In genomic region chr10:58920655-58921003, GRCh38 we compare ENCODE assay signal across 19 cellular contexts.
DNase-seq lines count a peak whose midpoint lies in the region; ATAC-seq and TF ChIP-seq lines count a peak whose summit lies in the region.
"Had no signal": no experiment of that assay in that cellular context is flagged by ENCODE, and none has a peak within 500 bp of the region (broad histone marks: within the 10 kb centered on the region; RNA-seq: fewer than 3 reads in every experiment).

No MANE protein-coding gene starts in this region.

- DNase-seq in PC-3: peak; percentile 79
- DNase-seq in epithelial cell of esophagus (ENCODE audit: low read depth): peak; percentile 52
- no peak for DNase-seq in neural progenitor cell (ENCODE audit: low spot score)
- no peak for DNase-seq in AML-193 (lab: John Stamatoyannopoulos, UW)
- DNase-seq in Caco-2: no peak
- no peak for DNase-seq in NCI-H187 (lab: John Stamatoyannopoulos, UW)
- DNase-seq: activated B cell treated with CpG ODN at 0.5 μM for 24 hours; activated T-cell treated with anti-CD3 and anti-CD28 coated beads, Interleukin-2, amount 50 U/mL, for 48 hours; DMS79; NCI-H1092; NCI-H510A treated with DMSO at 0.1 percent for 48 hours; SHP77 treated with DMSO at 0.1 percent for 48 hours; T-helper 17 cell; testis had no signal

- H3K9me3 Mint-ChIP-seq in neural progenitor cell (no peaks in the 10 kb centered on the region), Caco-2 (ENCODE audit: unreplicated experiment) (no peaks in the 10 kb centered on the region)
- H3K9me3 Mint-ChIP-seq: activated B cell treated with CpG ODN at 0.5 μM for 24 hours; activated naive CD4-positive, alpha-beta T cell treated with anti-CD3 and anti-CD28 coated beads, Interleukin-2, amount 50 U/mL, for 24 hours; memory B cell; natural killer cell treated with Interleukin-12 subunit alpha and Interleukin-12 subunit beta and Interleukin-15 and Interleukin-18, amount 100 ng/mL, for 72 hours had no signal

- intact Hi-C loops in PC-3 (cut with micrococcal nuclease) (no loop called here), Caco-2 (cut with micrococcal nuclease; ENCODE audit: unreplicated experiment) (no loop called here)

- H3K27ac Mint-ChIP-seq in neural progenitor cell: peak overlapping the region; percentile 44
- no peak overlapping the region for H3K27ac Mint-ChIP-seq in Caco-2 (ENCODE audit: unreplicated experiment)
- H3K27ac Mint-ChIP-seq: activated B cell treated with CpG ODN at 0.5 μM for 24 hours; activated naive CD4-positive, alpha-beta T cell treated with anti-CD3 and anti-CD28 coated beads, Interleukin-2, amount 50 U/mL, for 24 hours; memory B cell; natural killer cell treated with Interleukin-12 subunit alpha and Interleukin-12 subunit beta and Interleukin-15 and Interleukin-18, amount 100 ng/mL, for 72 hours; T-helper 17 cell had no signal

- no peak overlapping the region for H3K4me3 ChIP-seq in BLaER1 treated with 17β-estradiol and CSF1 and Interleukin-3, amounts not matched to agents 10 nM and 100 nM
- H3K4me3 ChIP-seq in PC-3 (ENCODE audit: low read length) (peak overlapping the region; percentile 37; the same call in 1 of the 2 replicates), epithelial cell of esophagus (ENCODE audit: low read length) (no peak overlapping the region), neural progenitor cell (no peak overlapping the region), Caco-2 (ENCODE audit: low read depth, low read length) (no peak overlapping the region)
- H3K4me3 ChIP-seq: testis had no signal

- H3K36me3 ChIP-seq in BLaER1 treated with 17β-estradiol and CSF1 and Interleukin-3, amounts not matched to agents 10 nM and 100 nM: no peaks in the 10 kb centered on the region
- no peaks in the 10 kb centered on the region for H3K36me3 ChIP-seq in PC-3 (ENCODE audit: low read depth, low read length)
- no peaks in the 10 kb centered on the region for H3K36me3 ChIP-seq in neural progenitor cell
- no peaks in the 10 kb centered on the region for H3K36me3 ChIP-seq in Caco-2 (ENCODE audit: control insufficient read depth, insufficient read depth, low read length)

- H3K4me1 Mint-ChIP-seq in neural progenitor cell (peaks cover 26% of the 10 kb centered on the region), Caco-2 (ENCODE audit: low read depth, unreplicated experiment) (no peaks in the 10 kb centered on the region)
- H3K4me1 Mint-ChIP-seq: activated B cell treated with CpG ODN at 0.5 μM for 24 hours; activated naive CD4-positive, alpha-beta T cell treated with anti-CD3 and anti-CD28 coated beads, Interleukin-2, amount 50 U/mL, for 24 hours; memory B cell; T-helper 17 cell had no signal

- no peak overlapping the region for H2AFZ ChIP-seq in PC-3 (ENCODE audit: low read length)
- H2AFZ ChIP-seq in neural progenitor cell (replicated peaks): no peak overlapping the region

- peak overlapping the region in 7 of 11 experiments; percentile 4 to 54 (median 10); a peak in 8 of 22 replicates for H3K4me2 ChIP-seq in BLaER1 treated with 17β-estradiol and CSF1 and Interleukin-3, amounts not matched to agents 10 nM and 100 nM
- H3K4me2 ChIP-seq in PC-3 (ENCODE audit: low read length) (peak overlapping the region; percentile 77), neural progenitor cell (peak overlapping the region; percentile 5)

- H3K4me3 Mint-ChIP-seq in neural progenitor cell (no peak overlapping the region), Caco-2 (ENCODE audit: unreplicated experiment) (no peak overlapping the region)
- H3K4me3 Mint-ChIP-seq: activated B cell treated with CpG ODN at 0.5 μM for 24 hours; activated naive CD4-positive, alpha-beta T cell treated with anti-CD3 and anti-CD28 coated beads, Interleukin-2, amount 50 U/mL, for 24 hours; memory B cell; natural killer cell treated with Interleukin-12 subunit alpha and Interleukin-12 subunit beta and Interleukin-15 and Interleukin-18, amount 100 ng/mL, for 72 hours; T-helper 17 cell had no signal

- no peak overlapping the region for H3K27ac ChIP-seq in BLaER1 treated with 17β-estradiol and CSF1 and Interleukin-3, amounts not matched to agents 10 nM and 100 nM
- peak overlapping the region; percentile 94 for H3K27ac ChIP-seq in PC-3 (ENCODE audit: low read length)
- H3K27ac ChIP-seq in neural progenitor cell: no peak overlapping the region
- H3K27ac ChIP-seq: testis had no signal

- POLR2A ChIA-PET in PC-3 (lab: Charles Lee; ENCODE audit: unreplicated experiment): interaction anchor here (0.6 kb wide), 1 partner anchor 98 kb away, joined by 5 read pairs; no protein-coding TSS in a partner anchor
- POLR2A ChIA-PET in Caco-2 (lab: Charles Lee): no interaction called here

- H3K27me3 Mint-ChIP-seq in neural progenitor cell (ENCODE audit: insufficient read depth, low read depth) (no peaks in the 10 kb centered on the region), Caco-2 (ENCODE audit: insufficient read depth, unreplicated experiment) (no peaks in the 10 kb centered on the region)
- H3K27me3 Mint-ChIP-seq: activated B cell treated with CpG ODN at 0.5 μM for 24 hours, memory B cell had no signal

- CTCF ChIA-PET in PC-3 (lab: Charles Lee): no interaction called here
- CTCF ChIA-PET in Caco-2 (lab: Charles Lee): no interaction called here

- H3K9me2 ChIP-seq in PC-3 (replicated peaks; ENCODE audit: low read length): no peaks in the 10 kb centered on the region

- H3K27me3 ChIP-seq in BLaER1 treated with 17β-estradiol and CSF1 and Interleukin-3, amounts not matched to agents 10 nM and 100 nM: no peaks in the 10 kb centered on the region
- H3K27me3 ChIP-seq in PC-3 (ENCODE audit: low read length) (no peaks in the 10 kb centered on the region), neural progenitor cell (no peaks in the 10 kb centered on the region), Caco-2 (replicated peaks; ENCODE audit: control insufficient read depth, insufficient read depth, low read length) (no peaks in the 10 kb centered on the region)
- H3K27me3 ChIP-seq: testis had no signal

- no peak for TF ChIP-seq CTCF in PC-3 (conservative IDR thresholded peaks at IDR 0.05; ENCODE audit: low read depth, low read length)
- no peak for TF ChIP-seq CTCF in epithelial cell of esophagus (IDR thresholded peaks at IDR 0.05; ENCODE audit: insufficient read depth, low read depth, low read length, missing control alignments)
- TF ChIP-seq CTCF in neural progenitor cell (IDR thresholded peaks at IDR 0.05): no peak
- TF ChIP-seq CTCF in Caco-2 (IDR thresholded peaks at IDR 0.05; ENCODE audit: insufficient read depth in 1 of 2, low read depth in 1 of 2, low read length in 1 of 2, severe bottlenecking in 1 of 2, unreplicated experiment in 1 of 2): no peak

- H3K4me1 ChIP-seq in BLaER1 treated with 17β-estradiol and CSF1 and Interleukin-3, amounts not matched to agents 10 nM and 100 nM: peaks cover 0 to 17% (median 5%) of the 10 kb centered on the region in 10 experiments; a peak in 8 of 20 replicates
- H3K4me1 ChIP-seq in PC-3 (ENCODE audit: insufficient read depth, low read length): peaks cover 29% of the 10 kb centered on the region
- peaks cover 22% of the 10 kb centered on the region for H3K4me1 ChIP-seq in neural progenitor cell
- 0 out of 2 replicates have a peak, but pooled peaks cover 5% of the 10 kb centered on the region for H3K4me1 ChIP-seq in Caco-2

- H3K79me2 ChIP-seq in PC-3 (ENCODE audit: low read length) (no peaks in the 10 kb centered on the region), neural progenitor cell (ENCODE audit: low read depth) (no peaks in the 10 kb centered on the region)

- peaks cover 4% of the 10 kb centered on the region for H3F3A ChIP-seq in PC-3 (ENCODE audit: low read length, unreplicated experiment)
- peaks cover 16% of the 10 kb centered on the region for H3F3A ChIP-seq in neural progenitor cell (ENCODE audit: low read depth)

- no peak overlapping the region for H3K9ac ChIP-seq in BLaER1 treated with 17β-estradiol and CSF1 and Interleukin-3, amounts not matched to agents 10 nM and 100 nM
- H3K9ac ChIP-seq in PC-3 (ENCODE audit: low read length): peak overlapping the region; percentile 56
- no peak overlapping the region for H3K9ac ChIP-seq in neural progenitor cell

- ATAC-seq in PC-3: peak; percentile 43
- ATAC-seq in GM18511 (IDR thresholded peaks at IDR 0.05; ENCODE audit: unreplicated experiment): no peak
- ATAC-seq: natural killer cell treated with Interleukin-12 subunit alpha and Interleukin-12 subunit beta and Interleukin-15 and Interleukin-18, amount 100 ng/mL, for 72 hours; T-helper 17 cell had no signal

- H3K9me3 ChIP-seq in BLaER1 treated with 17β-estradiol and CSF1 and Interleukin-3, amounts not matched to agents 10 nM and 100 nM (replicated peaks in 1 of 11): no peaks in the 10 kb centered on the region
- H3K9me3 ChIP-seq in PC-3 (ENCODE audit: low read length) (no peaks in the 10 kb centered on the region), neural progenitor cell (ENCODE audit: low read depth) (no peaks in the 10 kb centered on the region), Caco-2 (peaks cover 3% of the 10 kb centered on the region; the same call in 1 of the 2 replicates)
- H3K9me3 ChIP-seq: testis had no signal

- no TSS peak for BruUV-seq in PC-3 (replicated peaks; lab: Mats Ljungman, UMichigan)
- BruUV-seq in Caco-2 (replicated peaks; lab: Mats Ljungman, UMichigan): no TSS peak

- H4K20me1 ChIP-seq in BLaER1 treated with 17β-estradiol and CSF1 and Interleukin-3, amounts not matched to agents 10 nM and 100 nM: no peaks in the 10 kb centered on the region
- H4K20me1 ChIP-seq in PC-3 (ENCODE audit: low read length) (no peaks in the 10 kb centered on the region), neural progenitor cell (ENCODE audit: low read depth) (no peaks in the 10 kb centered on the region)

- H3K36me3 Mint-ChIP-seq in neural progenitor cell (no peaks in the 10 kb centered on the region), Caco-2 (ENCODE audit: insufficient read depth, unreplicated experiment) (no peaks in the 10 kb centered on the region)
- H3K36me3 Mint-ChIP-seq: activated naive CD4-positive, alpha-beta T cell treated with anti-CD3 and anti-CD28 coated beads, Interleukin-2, amount 50 U/mL, for 24 hours; memory B cell; natural killer cell treated with Interleukin-12 subunit alpha and Interleukin-12 subunit beta and Interleukin-15 and Interleukin-18, amount 100 ng/mL, for 72 hours had no signal

Comparison
In these comparisons a context has a peak if more than half of its experiments do, and no peak if none do; other contexts are left out.
1. H3K4me2 ChIP-seq: peak in every context shown above with its lines; median percentile 77 in PC-3; 10 in BLaER1 treated with 17β-estradiol and CSF1 and Interleukin-3, amounts not matched to agents 10 nM and 100 nM; 5 in neural progenitor cell.
2. DNase-seq: peak in PC-3 (single experiment) and epithelial cell of esophagus (single experiment); none in neural progenitor cell (single experiment), AML-193 (0 of 2), Caco-2 (0 of 2) and NCI-H187 (0 of 2).